In the genomic region with DNA sequence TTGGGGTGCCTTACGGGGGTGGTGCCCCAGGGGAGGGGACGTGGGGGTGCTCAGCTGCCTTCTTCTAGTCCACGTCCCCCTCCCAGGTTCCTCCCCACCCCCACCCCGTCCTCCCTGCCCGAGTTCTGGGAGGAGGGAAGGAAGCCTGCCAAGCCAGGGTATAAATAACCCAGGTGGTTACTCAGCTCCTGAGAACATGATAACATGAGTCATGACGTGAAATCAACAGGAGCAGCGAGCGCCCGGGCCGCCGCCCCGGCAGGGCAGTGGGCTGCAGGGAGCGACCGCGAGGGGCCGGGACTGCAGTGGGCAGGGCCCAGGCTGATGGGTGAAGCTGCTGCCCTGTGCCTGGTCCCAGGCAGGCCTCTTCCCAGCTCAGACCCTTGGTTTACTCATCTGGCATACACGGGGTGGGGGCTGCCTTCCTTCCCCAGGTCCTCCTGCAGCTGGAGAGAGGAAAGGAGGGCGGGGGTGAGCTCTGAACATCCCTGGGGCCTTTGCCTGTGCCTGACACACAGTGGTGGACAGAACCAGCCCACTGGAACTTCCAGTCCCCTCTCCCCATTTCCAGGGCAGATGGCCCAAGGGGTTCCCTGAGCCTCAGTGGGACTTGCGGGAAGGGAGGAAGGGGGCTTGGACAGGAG, we compare ENCODE assay signal across 8 cellular contexts. TPM values are rescaled to one million over a fixed set of nuclear protein-coding genes. Genes with fewer than 3 reads are reported as not detected.
DNase-seq lines count a peak whose midpoint lies in the region; ATAC-seq lines count a peak whose summit lies in the region.

No MANE protein-coding gene starts in this region.

- intact Hi-C loops in Right ventricle myocardium superior (cut with DNase I), result no loop called here

- H3K9me3 ChIP-seq in skeletal muscle satellite cell (replicated peaks; ENCODE audit: low read length), result no peaks in the 10 kb centered on the region

- ATAC-seq in Right ventricle myocardium superior (ENCODE audit: poor library complexity) (peak; percentile 85), GM18907 (IDR thresholded peaks at IDR 0.05; ENCODE audit: unreplicated experiment) (no peak), GM19397 (IDR thresholded peaks at IDR 0.05; ENCODE audit: unreplicated experiment) (no peak)

- peak overlapping the region; percentile 76 for H3K4me2 ChIP-seq in skeletal muscle satellite cell (ENCODE audit: low read length)

- in situ Hi-C loops in KBM-7 (cut with MboI; ENCODE audit: low pct_unique_long_range_greater_than_20kb, low sequenced_read_pairs), result no loop called here

- no peaks in the 10 kb centered on the region for H3K27me3 ChIP-seq in skeletal muscle satellite cell (ENCODE audit: control insufficient read depth, insufficient read depth, low read length)

- no peaks in the 10 kb centered on the region for H3K36me3 ChIP-seq in skeletal muscle satellite cell (ENCODE audit: insufficient read depth, low read length)

- DNase-seq in Daoy (ENCODE audit: low read depth) (peak; percentile 89), LoVo (ENCODE audit: low spot score) (peak; percentile 78), Right ventricle myocardium superior (peak; percentile 72), KBM-7 (no peak)
- DNase-seq in activated naive CD4-positive, alpha-beta T cell treated with Interleukin-2 at 50 U/mL for 16 hours, result peak; percentile 43

- H3K9ac ChIP-seq in skeletal muscle satellite cell (ENCODE audit: low read depth, low read length), result peak overlapping the region; percentile 63

- peaks cover 39% of the 10 kb centered on the region for H3K4me1 ChIP-seq in skeletal muscle satellite cell (ENCODE audit: control insufficient read depth, insufficient read depth, low read length)

- peak overlapping the region; percentile 32 for H3K4me3 ChIP-seq in skeletal muscle satellite cell (ENCODE audit: low read length)

RNA-seq across cellular contexts. Expression of a gene that starts 8.8 kb away (rescaled TPM):
- total RNA-seq in Daoy (2014; rRNA removed; shearing (Covaris generic)), result 0.11 and 0.18 TPM in 2 replicates
- 16.2 TPM for total RNA-seq in Right ventricle myocardium superior
- 0.25 and 0.87 TPM in 2 replicates for total RNA-seq in skeletal muscle satellite cell (2012; rRNA removed)

Comparison
In these comparisons a context has a peak if more than half of its experiments do, and no peak if none do; other contexts are left out.
1. RNA of a gene that starts 8.8 kb away (total RNA-seq): 16.2 TPM in Right ventricle myocardium superior (single experiment); 0.11 to 0.18 TPM in Daoy; every median in the first group is over 10 times any median in the second.